1 cellular context compared by ENCODE assay signal in the genomic region with DNA sequence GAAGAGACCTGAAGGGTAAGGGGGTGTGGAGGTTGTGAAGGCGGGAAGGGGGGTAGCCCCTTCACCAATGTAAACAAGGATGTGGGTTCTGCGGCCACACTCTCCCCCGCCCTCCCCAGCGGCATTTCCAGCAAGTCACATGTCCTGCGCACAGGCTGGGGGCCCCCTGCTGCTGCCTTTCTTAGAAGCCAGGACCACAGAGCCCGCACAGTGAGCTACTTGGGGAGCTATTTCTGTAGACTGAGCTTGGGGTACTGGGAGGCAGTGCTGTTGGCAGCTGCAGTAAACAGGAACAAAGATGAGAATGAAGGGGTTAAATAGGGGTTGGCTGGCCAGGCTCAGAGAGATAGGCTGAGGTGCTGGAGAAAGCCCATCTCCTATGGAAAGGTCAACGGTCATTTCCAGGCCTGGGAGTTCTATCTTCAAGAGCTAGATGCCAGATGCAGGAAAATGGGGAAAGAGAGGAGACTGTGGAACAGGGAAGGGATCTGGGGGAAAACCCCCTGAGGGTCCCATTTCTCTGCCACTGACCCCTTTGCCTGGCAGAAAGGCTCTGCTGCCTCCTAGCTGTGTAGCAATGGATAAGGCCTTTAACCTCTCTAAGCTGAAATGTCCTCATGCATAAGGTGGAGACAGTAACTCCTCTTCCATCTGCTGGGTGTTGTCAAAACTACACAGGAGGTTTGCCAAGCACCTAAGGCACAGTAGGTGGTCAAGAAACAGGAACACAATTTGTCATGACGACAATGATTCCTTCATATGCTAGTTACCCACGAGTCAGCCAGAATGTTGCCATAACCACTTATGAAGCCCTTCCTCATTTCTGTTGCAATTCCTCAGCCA.
TF ChIP-seq lines count a peak whose summit lies in the region.

No MANE protein-coding gene starts in this region.

TF ChIP-seq in IMR-90, 13 proteins besides CTCF, POLR2A, EP300 and RAD21 (continued from another document):
- TF ChIP-seq, protein P1, sequence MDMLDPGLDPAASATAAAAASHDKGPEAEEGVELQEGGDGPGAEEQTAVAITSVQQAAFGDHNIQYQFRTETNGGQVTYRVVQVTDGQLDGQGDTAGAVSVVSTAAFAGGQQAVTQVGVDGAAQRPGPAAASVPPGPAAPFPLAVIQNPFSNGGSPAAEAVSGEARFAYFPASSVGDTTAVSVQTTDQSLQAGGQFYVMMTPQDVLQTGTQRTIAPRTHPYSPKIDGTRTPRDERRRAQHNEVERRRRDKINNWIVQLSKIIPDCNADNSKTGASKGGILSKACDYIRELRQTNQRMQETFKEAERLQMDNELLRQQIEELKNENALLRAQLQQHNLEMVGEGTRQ (IDR thresholded peaks at IDR 0.05; ENCODE audit: low read depth, low read length) = peak; percentile 38; the same call in 1 of the 2 replicates
